In the genomic region with DNA sequence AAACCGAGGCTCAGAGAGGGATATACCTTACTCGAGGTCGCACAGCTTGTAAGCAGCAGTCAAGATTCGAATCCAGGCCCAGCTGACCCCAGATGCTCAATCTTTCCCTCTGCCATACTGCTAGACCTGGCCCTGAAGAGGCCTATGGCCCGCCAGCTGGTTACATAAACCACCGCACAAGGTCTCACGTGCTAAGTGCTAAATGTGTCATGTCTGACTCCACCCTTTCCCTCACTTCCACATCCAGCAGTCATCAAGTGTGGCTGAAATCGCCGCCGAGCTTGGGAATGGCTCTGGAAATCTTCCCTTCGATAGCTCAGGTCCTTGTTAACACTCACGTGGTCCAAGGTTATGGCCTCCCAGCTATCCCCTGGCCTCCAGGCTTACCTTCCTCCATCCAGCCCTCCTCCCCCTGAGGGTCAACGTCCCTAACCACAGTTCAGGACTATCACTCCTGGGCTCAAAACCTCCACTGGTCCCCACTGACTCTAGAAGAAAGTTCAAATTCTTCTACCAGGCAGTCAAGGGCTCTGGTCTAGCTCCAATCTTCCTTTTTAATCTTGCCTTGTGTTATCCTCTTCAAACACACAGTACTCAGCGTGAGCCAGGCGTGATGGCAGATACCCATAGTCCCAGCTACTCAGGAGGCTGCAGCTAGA, we compare ENCODE assay signal across 1 cellular context.
TF ChIP-seq lines count a peak whose summit lies in the region.

No MANE protein-coding gene starts in this region.

TF ChIP-seq in GM23338, 12 proteins besides CTCF, POLR2A, EP300 and RAD21:
- TF ChIP-seq, protein P1, sequence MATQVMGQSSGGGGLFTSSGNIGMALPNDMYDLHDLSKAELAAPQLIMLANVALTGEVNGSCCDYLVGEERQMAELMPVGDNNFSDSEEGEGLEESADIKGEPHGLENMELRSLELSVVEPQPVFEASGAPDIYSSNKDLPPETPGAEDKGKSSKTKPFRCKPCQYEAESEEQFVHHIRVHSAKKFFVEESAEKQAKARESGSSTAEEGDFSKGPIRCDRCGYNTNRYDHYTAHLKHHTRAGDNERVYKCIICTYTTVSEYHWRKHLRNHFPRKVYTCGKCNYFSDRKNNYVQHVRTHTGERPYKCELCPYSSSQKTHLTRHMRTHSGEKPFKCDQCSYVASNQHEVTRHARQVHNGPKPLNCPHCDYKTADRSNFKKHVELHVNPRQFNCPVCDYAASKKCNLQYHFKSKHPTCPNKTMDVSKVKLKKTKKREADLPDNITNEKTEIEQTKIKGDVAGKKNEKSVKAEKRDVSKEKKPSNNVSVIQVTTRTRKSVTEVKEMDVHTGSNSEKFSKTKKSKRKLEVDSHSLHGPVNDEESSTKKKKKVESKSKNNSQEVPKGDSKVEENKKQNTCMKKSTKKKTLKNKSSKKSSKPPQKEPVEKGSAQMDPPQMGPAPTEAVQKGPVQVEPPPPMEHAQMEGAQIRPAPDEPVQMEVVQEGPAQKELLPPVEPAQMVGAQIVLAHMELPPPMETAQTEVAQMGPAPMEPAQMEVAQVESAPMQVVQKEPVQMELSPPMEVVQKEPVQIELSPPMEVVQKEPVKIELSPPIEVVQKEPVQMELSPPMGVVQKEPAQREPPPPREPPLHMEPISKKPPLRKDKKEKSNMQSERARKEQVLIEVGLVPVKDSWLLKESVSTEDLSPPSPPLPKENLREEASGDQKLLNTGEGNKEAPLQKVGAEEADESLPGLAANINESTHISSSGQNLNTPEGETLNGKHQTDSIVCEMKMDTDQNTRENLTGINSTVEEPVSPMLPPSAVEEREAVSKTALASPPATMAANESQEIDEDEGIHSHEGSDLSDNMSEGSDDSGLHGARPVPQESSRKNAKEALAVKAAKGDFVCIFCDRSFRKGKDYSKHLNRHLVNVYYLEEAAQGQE (IDR thresholded peaks at IDR 0.05; ENCODE audit: unreplicated experiment), result no peak
- no peak for TF ChIP-seq ZNF331 (CRISPR knock-in tag; IDR thresholded peaks at IDR 0.05; ENCODE audit: low read depth)
- no peak for TF ChIP-seq POLR2AphosphoS5 (IDR thresholded peaks at IDR 0.05; ENCODE audit: low read depth)
- TF ChIP-seq, protein P2, sequence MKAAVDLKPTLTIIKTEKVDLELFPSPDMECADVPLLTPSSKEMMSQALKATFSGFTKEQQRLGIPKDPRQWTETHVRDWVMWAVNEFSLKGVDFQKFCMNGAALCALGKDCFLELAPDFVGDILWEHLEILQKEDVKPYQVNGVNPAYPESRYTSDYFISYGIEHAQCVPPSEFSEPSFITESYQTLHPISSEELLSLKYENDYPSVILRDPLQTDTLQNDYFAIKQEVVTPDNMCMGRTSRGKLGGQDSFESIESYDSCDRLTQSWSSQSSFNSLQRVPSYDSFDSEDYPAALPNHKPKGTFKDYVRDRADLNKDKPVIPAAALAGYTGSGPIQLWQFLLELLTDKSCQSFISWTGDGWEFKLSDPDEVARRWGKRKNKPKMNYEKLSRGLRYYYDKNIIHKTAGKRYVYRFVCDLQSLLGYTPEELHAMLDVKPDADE (IDR thresholded peaks at IDR 0.05), result no peak
- no peak for TF ChIP-seq NANOG (IDR thresholded peaks at IDR 0.05; ENCODE audit: borderline replicate concordance)
